In genomic region chr11:22599458-22599857, GRCh38 we compare ENCODE assay signal across 29 cellular contexts.
"Had no signal": no experiment of that assay in that cellular context is flagged by ENCODE, and none has a peak within 500 bp of the region (broad histone marks: within the 10 kb centered on the region; RNA-seq: fewer than 3 reads in every experiment).

No MANE protein-coding gene starts in this region.

- H3K27me3 ChIP-seq: left lung, pancreas, stomach, testis, thyroid gland, transverse colon, upper lobe of left lung, vagina had no signal

- ATAC-seq: left colon; left lung; lower lobe of right lung; mucosa of descending colon; naive thymus-derived CD4-positive, alpha-beta T cell; natural killer cell treated with Interleukin-12 subunit alpha and Interleukin-12 subunit beta and Interleukin-15 and Interleukin-18, amount 100 ng/mL, for 72 hours; pancreas; right cardiac atrium; sciatic nerve; stimulated activated naive B cell treated with anti-CD40 and anti-IgM and Interleukin-4, amounts not matched to agents 10 μg/mL and 1 μg/mL and 100 μg/mL, for 72 hours; stimulated activated naive CD8-positive, alpha-beta T cell treated with anti-CD3 and anti-CD28 coated beads, Interleukin-15, Interleukin-2, amounts not matched to agents 100 U/mL and 50 U/mL, for 24 hours had no signal

- H3K27ac ChIP-seq: left lung, lower lobe of right lung, pancreas, prostate gland, skin epidermis, stomach, testis, thyroid gland, transverse colon, upper lobe of left lung, vagina had no signal

- H3K4me1 ChIP-seq: left lung, lower lobe of right lung, pancreas, prostate gland, stomach, testis, thyroid gland, transverse colon, upper lobe of left lung, vagina had no signal

- H3K4me3 ChIP-seq: left lung, lower lobe of right lung, mucosa of descending colon, pancreas, prostate gland, skin epidermis, stomach, testis, thyroid gland, transverse colon, upper lobe of left lung, vagina had no signal

- DNase-seq: hypothalamus; immature natural killer cell; kidney; left colon; left lung; lower lobe of right lung; mammary epithelial cell; mesendoderm; mucosa of descending colon; naive thymus-derived CD4-positive, alpha-beta T cell; pancreas; retina; right cardiac atrium; stimulated activated CD4-positive, alpha-beta T cell treated with anti-CD3 and anti-CD28 coated beads, Interleukin-12 subunit alpha, Interleukin-12 subunit beta, amount 100 ng/mL, for 4 hours; stimulated activated CD4-positive, alpha-beta T cell treated with anti-CD3 and anti-CD28 coated beads, Interleukin-15, amount 100 ng/mL, for 24 hours; stimulated activated CD4-positive, alpha-beta T cell treated with anti-CD3 and anti-CD28 coated beads, Interleukin-2, amount 100 ng/mL, for 24 hours; stimulated activated CD4-positive, alpha-beta T cell treated with anti-CD3 and anti-CD28 coated beads, Interleukin-4, amount 100 ng/mL, for 1 hour; stimulated activated naive B cell treated with anti-CD40 and anti-IgM and Interleukin-4, amounts not matched to agents 10 μg/mL and 1 μg/mL and 100 μg/mL, for 72 hours; stimulated activated naive CD8-positive, alpha-beta T cell treated with anti-CD3 and anti-CD28 coated beads, Interleukin-15, Interleukin-2, amounts not matched to agents 100 U/mL and 50 U/mL, for 24 hours; stomach; testis; thyroid gland; transverse colon; upper lobe of left lung had no signal

- H3K36me3 ChIP-seq: left lung, lower lobe of right lung, pancreas, prostate gland, stomach, thyroid gland, transverse colon, upper lobe of left lung, vagina had no signal

- H3K9me3 ChIP-seq: lower lobe of right lung, mucosa of descending colon, pancreas, prostate gland, stomach, testis, thyroid gland, transverse colon, upper lobe of left lung, vagina had no signal
